In genomic region chr14:74019408-74019714, GRCh38 we compare ENCODE assay signal across 8 cellular contexts. TPM values are rescaled to one million over a fixed set of nuclear protein-coding genes. Genes with fewer than 3 reads are reported as not detected.
DNase-seq lines count a peak whose midpoint lies in the region; ATAC-seq, FAIRE-seq and TF ChIP-seq lines count a peak whose summit lies in the region.

No MANE protein-coding gene starts in this region.

- no peaks in the 10 kb centered on the region for H3K27me3 Mint-ChIP-seq in astrocyte (ENCODE audit: low read depth, unreplicated experiment)

- no peaks in the 10 kb centered on the region for H3K9me3 ChIP-seq in heart left ventricle
- no peaks in the 10 kb centered on the region for H3K9me3 ChIP-seq in astrocyte (ENCODE audit: insufficient read depth, low read depth, low read length)
- H3K9me3 ChIP-seq in lower lobe of right lung: no peaks in the 10 kb centered on the region
- no peaks in the 10 kb centered on the region for H3K9me3 ChIP-seq in vagina

- peak overlapping the region; percentile 95 for H3K4me2 ChIP-seq in astrocyte (ENCODE audit: low read length)

- H3K27ac Mint-ChIP-seq in astrocyte (ENCODE audit: unreplicated experiment): peak overlapping the region; percentile 92

- no peaks in the 10 kb centered on the region for H3K4me1 Mint-ChIP-seq in astrocyte (ENCODE audit: low read depth, unreplicated experiment)

- H3K27ac ChIP-seq in heart left ventricle: peak overlapping the region in 11 of 12 donors; percentile 65 to 100 (median 97)
- peak overlapping the region; percentile 94 for H3K27ac ChIP-seq in astrocyte (ENCODE audit: low read depth, low read length)
- H3K27ac ChIP-seq in lower lobe of right lung: peak overlapping the region; percentile 99
- H3K27ac ChIP-seq in vagina: peak overlapping the region; percentile 75

- H3K9me3 Mint-ChIP-seq in astrocyte (ENCODE audit: unreplicated experiment): no peaks in the 10 kb centered on the region

- TF ChIP-seq CTCF in heart left ventricle (IDR thresholded peaks at IDR 0.05) (no peak), astrocyte (IDR thresholded peaks at IDR 0.05; ENCODE audit: insufficient read depth, low read depth, low read length) (no peak), lower lobe of right lung (IDR thresholded peaks at IDR 0.05) (no peak), vagina (IDR thresholded peaks at IDR 0.05) (no peak)

- H3K79me2 ChIP-seq in astrocyte (ENCODE audit: insufficient read depth, low read length): peaks cover 8% of the 10 kb centered on the region

- DNase-seq in heart left ventricle: no peak
- DNase-seq in Right ventricle myocardium superior: no peak
- no peak for DNase-seq in astrocyte (ENCODE audit: low read depth)
- DNase-seq in lower lobe of right lung: no peak
- DNase-seq in vagina (ENCODE audit: extremely low spot score in 2 of 2): peak in 1 of 2 donors; percentile 89
- no peak for DNase-seq in germinal center (ENCODE audit: low spot score)
- DNase-seq in NCI-H187 treated with DMSO at 0.1 percent for 48 hours (lab: John Stamatoyannopoulos, UW): no peak

- H3K36me3 ChIP-seq in heart left ventricle (peaks cover 0 to 6% (median 4%) of the 10 kb centered on the region in 9 donors), astrocyte (ENCODE audit: insufficient read depth, low read length) (no peaks in the 10 kb centered on the region), lower lobe of right lung (no peaks in the 10 kb centered on the region), vagina (no peaks in the 10 kb centered on the region)

- no peaks in the 10 kb centered on the region for H3K36me3 Mint-ChIP-seq in astrocyte (ENCODE audit: low read depth, unreplicated experiment)

- intact Hi-C loops in heart left ventricle (cut with DNase I) (loop anchor here in 4 of 10 donors (1.0 to 10.0 kb wide), 5 partner anchors 63 to 135 kb away; partner anchors contain the start of genes COQ6 (in 3 of the 4), FAM161B (in 3 of the 4), ALDH6A1 (in 2 of the 4) and LIN52 (in 2 of the 4)), Right ventricle myocardium superior (cut with DNase I) (no loop called here), lower lobe of right lung (cut with DNase I) (no loop called here), vagina (cut with DNase I) (no loop called here)

- peak overlapping the region; percentile 92 for H3K4me3 Mint-ChIP-seq in astrocyte (ENCODE audit: unreplicated experiment)

- H3K4me3 ChIP-seq in heart left ventricle (peak overlapping the region; percentile 45 to 98 (median 80)), astrocyte (ENCODE audit: insufficient read depth, low read depth, low read length) (peak overlapping the region; percentile 94), lower lobe of right lung (peak overlapping the region; percentile 94), vagina (peak overlapping the region; percentile 60 to 79)

- no peaks in the 10 kb centered on the region for H4K20me1 ChIP-seq in astrocyte (ENCODE audit: insufficient read depth, low read length)

- FAIRE-seq in astrocyte (lab: Jason Lieb, UNC): no peak

- no peak for ATAC-seq in heart left ventricle
- no peak for ATAC-seq in Right ventricle myocardium superior (ENCODE audit: poor library complexity)
- no peak for ATAC-seq in lower lobe of right lung
- no peak for ATAC-seq in GM21447 (IDR thresholded peaks at IDR 0.05; ENCODE audit: unreplicated experiment)

- peak overlapping the region; percentile 93 for H2AFZ ChIP-seq in astrocyte (ENCODE audit: low read depth, low read length)

- H3K9ac ChIP-seq in astrocyte (ENCODE audit: low read length): peak overlapping the region; percentile 97

- 0 to 1% (median 1%) methylated on average over 14 to 17 of the region's 17 CpGs for WGBS in heart left ventricle, 4 donors

- TF ChIP-seq POLR2A in heart left ventricle (IDR thresholded peaks at IDR 0.05): no peak
- TF ChIP-seq POLR2A in vagina (IDR thresholded peaks at IDR 0.05): no peak

- H3K27me3 ChIP-seq in heart left ventricle (no peaks in the 10 kb centered on the region), astrocyte (ENCODE audit: insufficient read depth, low read length) (no peaks in the 10 kb centered on the region), lower lobe of right lung (ENCODE audit: low read depth) (no peaks in the 10 kb centered on the region), vagina (no peaks in the 10 kb centered on the region)

- peaks cover 0 to 17% (median 9%) of the 10 kb centered on the region in 12 donors for H3K4me1 ChIP-seq in heart left ventricle
- peaks cover 8% of the 10 kb centered on the region for H3K4me1 ChIP-seq in astrocyte (ENCODE audit: insufficient read depth, low read length)
- H3K4me1 ChIP-seq in lower lobe of right lung: peaks cover 16% of the 10 kb centered on the region
- H3K4me1 ChIP-seq in vagina: peaks cover 16% of the 10 kb centered on the region

RNA-seq across cellular contexts. Expression of gene BBOF1, which starts 0.2 kb away (rescaled TPM):
- total RNA-seq in heart left ventricle: 1 to 10 TPM; 2.1 to 8.9 (median 4.0) TPM
- 1 to 10 TPM; 3.5 to 5.1 TPM for polyA plus RNA-seq in heart left ventricle
- total RNA-seq in Right ventricle myocardium superior: 2.3 TPM
- total RNA-seq in astrocyte: 5.7 and 6.8 TPM in 2 replicates
- total RNA-seq in lower lobe of right lung: 7.4 TPM
- 5.6 TPM for total RNA-seq in vagina

RNA-seq across cellular contexts. Expression of gene ENTPD5, which starts 0.3 kb away (rescaled TPM):
- total RNA-seq in heart left ventricle: 10 to 100 TPM in 1 of 9 donors, 1 to 10 TPM in 8; 5.5 to 12.3 (median 6.8) TPM
- 1 to 10 TPM; 4.7 to 5.8 TPM for polyA plus RNA-seq in heart left ventricle
- total RNA-seq in Right ventricle myocardium superior: 5.6 TPM
- 9.5 and 9.7 TPM in 2 replicates for total RNA-seq in astrocyte
- 12.1 TPM for total RNA-seq in lower lobe of right lung
- 8.6 TPM for total RNA-seq in vagina
